Comparison of ENCODE assay signal across 8 cellular contexts in the genomic region with DNA sequence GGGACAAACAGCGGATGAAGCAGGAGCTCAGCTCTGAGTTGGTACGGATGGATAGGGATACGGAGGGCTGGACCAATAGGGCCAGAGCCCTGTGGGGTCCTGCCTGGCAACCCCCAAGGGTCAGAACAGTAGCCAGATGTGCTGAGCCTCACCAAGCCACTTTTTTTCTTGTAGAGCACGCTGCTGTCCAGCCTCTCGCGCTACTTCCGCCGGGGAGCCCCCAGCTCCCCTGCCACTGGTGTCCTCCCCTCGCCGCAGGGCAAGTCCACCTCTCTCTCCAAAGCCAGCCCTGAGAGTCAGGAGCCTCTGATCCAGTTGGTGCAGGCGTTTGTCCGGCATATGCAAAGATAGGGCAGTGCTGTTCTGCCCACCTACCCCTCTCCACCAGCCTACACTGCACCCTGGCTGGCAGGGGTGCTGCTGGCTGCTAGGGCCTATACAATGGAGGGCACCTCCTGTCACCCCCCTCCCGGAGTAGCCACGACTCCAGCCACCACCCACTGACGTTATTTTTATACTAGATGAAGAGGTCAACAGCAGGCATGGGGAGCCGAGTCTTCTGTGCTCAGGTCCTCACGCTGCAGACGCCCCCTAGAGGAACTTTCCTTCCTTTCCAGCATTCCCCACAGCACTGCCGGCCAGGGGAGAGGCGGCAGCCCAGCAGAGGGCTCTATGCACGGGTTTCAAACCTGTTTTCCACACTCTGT. TPM values are rescaled to one million over a fixed set of nuclear protein-coding genes. Genes with fewer than 3 reads are reported as not detected.
DNase-seq lines count a peak whose midpoint lies in the region; ATAC-seq and TF ChIP-seq lines count a peak whose summit lies in the region.

No MANE protein-coding gene starts in this region.

- TSS peak; percentile 88 for BruUV-seq in OCI-LY7 (replicated peaks; lab: Mats Ljungman, UMichigan)

- no peak overlapping the region for H3K4me2 ChIP-seq in OCI-LY7 (ENCODE audit: low read length)

- H3K9me3 ChIP-seq in OCI-LY7 (ENCODE audit: low read length), result no peaks in the 10 kb centered on the region
- H3K9me3 ChIP-seq in upper lobe of right lung, result no peaks in the 10 kb centered on the region

- no peaks in the 10 kb centered on the region for H4K20me1 ChIP-seq in OCI-LY7 (ENCODE audit: insufficient read depth, low read length)

- H3K27ac ChIP-seq in OCI-LY7 (ENCODE audit: low read depth, low read length, poor library complexity, severe bottlenecking), result no peak overlapping the region
- no peak overlapping the region for H3K27ac ChIP-seq in foreskin keratinocyte
- no peak overlapping the region for H3K27ac ChIP-seq in upper lobe of right lung

- peaks cover 78% of the 10 kb centered on the region for H3K36me3 ChIP-seq in OCI-LY7 (ENCODE audit: insufficient read depth, low read length)
- H3K36me3 ChIP-seq in upper lobe of right lung, result peaks cover 72% of the 10 kb centered on the region

- CTCF ChIA-PET in OCI-LY7 (lab: Charles Lee; ENCODE audit: unreplicated experiment), result interaction anchor here (1.0 kb wide), 1 partner anchor 177 kb away, joined by 4 read pairs; no protein-coding TSS in a partner anchor

- TF ChIP-seq CTCF in OCI-LY7 (conservative IDR thresholded peaks at IDR 0.05; ENCODE audit: low read length), result peak; percentile 98
- TF ChIP-seq CTCF in foreskin keratinocyte (conservative IDR thresholded peaks at IDR 0.05), result peak; percentile 94
- TF ChIP-seq CTCF in upper lobe of right lung (IDR thresholded peaks at IDR 0.05), result peak; percentile 75

- POLR2A ChIA-PET in OCI-LY7 (lab: Charles Lee), result interaction anchor here (0.6 kb wide), 1 partner anchor 25 kb away, joined by 3 read pairs; no protein-coding TSS in a partner anchor

- no peaks in the 10 kb centered on the region for H3K79me2 ChIP-seq in OCI-LY7 (ENCODE audit: insufficient read depth, low read depth, low read length)

- intact Hi-C loops in OCI-LY7 (cut with micrococcal nuclease; ENCODE audit: unreplicated experiment), result loop anchor here (5.0 kb wide), 1 partner anchor 144 kb away; no protein-coding TSS in a partner anchor
- intact Hi-C loops in upper lobe of right lung (cut with DNase I), result no loop called here

- no peak overlapping the region for H3K4me3 ChIP-seq in OCI-LY7 (ENCODE audit: low read depth, low read length, poor library complexity, severe bottlenecking)
- no peak overlapping the region for H3K4me3 ChIP-seq in upper lobe of right lung

- DNase-seq in COR-L47 (lab: John Stamatoyannopoulos, UW) (peak; percentile 57), HPDE6-E6E7 (ENCODE audit: extremely low spot score) (peak; percentile 73), OCI-LY7 (ENCODE audit: low spot score) (peak; percentile 75), foreskin keratinocyte (peak in 1 of 2 donors; percentile 56), occipital lobe (lab: John Stamatoyannopoulos, UW) (peak; percentile 68), upper lobe of right lung (peak; percentile 74)
- DNase-seq in activated gamma-delta T cell treated with anti-CD3 and anti-CD28 coated beads, Interleukin-2, amount 50 U/mL, for 16 hours (ENCODE audit: low read depth), result peak; percentile 18

- no peaks in the 10 kb centered on the region for H3K27me3 ChIP-seq in foreskin keratinocyte
- H3K27me3 ChIP-seq in upper lobe of right lung, result no peaks in the 10 kb centered on the region

- no peak overlapping the region for H2AFZ ChIP-seq in OCI-LY7 (ENCODE audit: low read length)

- H3K4me1 ChIP-seq in OCI-LY7 (ENCODE audit: insufficient read depth, low read length, poor library complexity, severe bottlenecking) (no peaks in the 10 kb centered on the region), foreskin keratinocyte (no peaks in the 10 kb centered on the region), upper lobe of right lung (no peaks in the 10 kb centered on the region)

- no peaks in the 10 kb centered on the region for H3K9me2 ChIP-seq in OCI-LY7 (ENCODE audit: insufficient read depth, low read length)

- ATAC-seq in foreskin keratinocyte (peak; percentile 69), upper lobe of right lung (peak; percentile 81), GM19463 (IDR thresholded peaks at IDR 0.05; ENCODE audit: unreplicated experiment) (no peak)

RNA-seq across cellular contexts. Expression of gene SH3GLB2, which starts 21.6 kb away (rescaled TPM):
- total RNA-seq in OCI-LY7 (2014; rRNA removed; shearing (Covaris generic)), result 58.4 and 73.6 TPM in 2 replicates
- total RNA-seq in OCI-LY7 (2022), result 92.6 and 95.8 TPM in 2 replicates
- total RNA-seq in foreskin keratinocyte, result 43.9 and 51.9 TPM in 2 replicates
- 70.8 and 80.8 TPM in 2 replicates for polyA plus RNA-seq in foreskin keratinocyte
- 56.6 TPM for total RNA-seq in occipital lobe
- 88.4 TPM for total RNA-seq in upper lobe of right lung

RNA-seq across cellular contexts. Expression of gene MIGA2, which starts 29.9 kb away (rescaled TPM):
- total RNA-seq in OCI-LY7 (2014; rRNA removed; shearing (Covaris generic)), result 27.7 and 29.2 TPM in 2 replicates
- total RNA-seq in OCI-LY7 (2022), result 36.9 and 37.7 TPM in 2 replicates
- 15.2 and 17.6 TPM in 2 replicates for total RNA-seq in foreskin keratinocyte
- 10.9 and 11.7 TPM in 2 replicates for polyA plus RNA-seq in foreskin keratinocyte
- 18.4 TPM for total RNA-seq in occipital lobe
- 20.7 TPM for total RNA-seq in upper lobe of right lung

RNA-seq across cellular contexts. Expression of gene NUP188, which starts 59.0 kb away (rescaled TPM):
- 70.5 and 73.6 TPM in 2 replicates for total RNA-seq in OCI-LY7 (2014; rRNA removed; shearing (Covaris generic))
- total RNA-seq in OCI-LY7 (2022) (83.8 and 91.6 TPM in 2 replicates), foreskin keratinocyte (55.3 and 61.2 TPM in 2 replicates), occipital lobe (17.8 TPM), upper lobe of right lung (49.6 TPM)
- 21.9 and 26.5 TPM in 2 replicates for polyA plus RNA-seq in foreskin keratinocyte

RNA-seq across cellular contexts. Expression of gene DOLK, which starts 59.1 kb away (rescaled TPM):
- total RNA-seq in OCI-LY7 (2014; rRNA removed; shearing (Covaris generic)), result 9.6 and 11.2 TPM in 2 replicates
- 5.1 and 5.8 TPM in 2 replicates for total RNA-seq in OCI-LY7 (2022)
- 21.1 and 21.5 TPM in 2 replicates for total RNA-seq in foreskin keratinocyte
- polyA plus RNA-seq in foreskin keratinocyte, result 20.2 and 22.0 TPM in 2 replicates
- total RNA-seq in occipital lobe, result 14.7 TPM
- total RNA-seq in upper lobe of right lung, result 15.5 TPM
